Comparison of ENCODE assay signal across 1 cellular context in the genomic region with DNA sequence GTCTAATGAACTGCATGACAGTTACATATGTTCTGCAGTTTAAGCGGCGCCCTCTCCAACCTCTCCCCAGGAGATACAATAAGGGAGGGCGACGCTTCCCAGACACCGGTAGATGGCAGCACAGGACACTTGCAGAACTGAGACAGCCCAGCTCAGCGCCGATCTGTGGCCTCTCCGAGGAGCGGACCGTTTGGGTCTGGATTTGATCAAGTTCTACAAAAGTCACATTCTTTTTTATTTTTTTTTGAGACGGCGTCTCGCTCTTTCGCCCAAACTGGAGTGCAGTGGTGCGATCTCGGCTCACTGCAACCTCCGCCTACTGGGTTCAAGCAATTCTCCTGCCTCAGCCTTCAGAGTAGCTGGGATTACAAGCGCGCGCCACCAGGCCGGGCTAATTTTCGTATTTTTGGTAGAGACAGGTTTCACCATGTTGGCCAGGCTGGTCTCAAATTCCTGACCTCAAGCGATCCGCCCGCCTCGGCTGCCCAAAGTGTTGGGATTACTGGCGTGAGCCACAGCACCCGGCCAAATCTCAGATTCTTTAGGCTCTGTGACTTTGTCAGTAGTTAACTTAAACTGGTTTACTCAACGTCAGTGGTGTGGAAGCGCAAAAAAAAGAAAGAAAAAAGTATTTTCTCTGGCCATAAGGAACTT.
TF ChIP-seq lines count a peak whose summit lies in the region.

No MANE protein-coding gene starts in this region.

TF ChIP-seq in Ishikawa, 13 proteins besides CTCF, POLR2A, EP300 and RAD21 (continued from another document):
- TF ChIP-seq, protein P1, sequence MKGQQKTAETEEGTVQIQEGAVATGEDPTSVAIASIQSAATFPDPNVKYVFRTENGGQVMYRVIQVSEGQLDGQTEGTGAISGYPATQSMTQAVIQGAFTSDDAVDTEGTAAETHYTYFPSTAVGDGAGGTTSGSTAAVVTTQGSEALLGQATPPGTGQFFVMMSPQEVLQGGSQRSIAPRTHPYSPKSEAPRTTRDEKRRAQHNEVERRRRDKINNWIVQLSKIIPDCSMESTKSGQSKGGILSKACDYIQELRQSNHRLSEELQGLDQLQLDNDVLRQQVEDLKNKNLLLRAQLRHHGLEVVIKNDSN (IDR thresholded peaks at IDR 0.05): no peak
- no peak for TF ChIP-seq TCF12 (IDR thresholded peaks at IDR 0.05; ENCODE audit: low read depth)
- no peak for TF ChIP-seq TEAD4 (IDR thresholded peaks at IDR 0.05)
- TF ChIP-seq CREB1 (IDR thresholded peaks at IDR 0.05; ENCODE audit: low read depth): no peak
- no peak for TF ChIP-seq FOXM1 (IDR thresholded peaks at IDR 0.05; ENCODE audit: borderline replicate concordance, low read depth)
- no peak for TF ChIP-seq ZBTB7A (IDR thresholded peaks at IDR 0.05; ENCODE audit: low read depth)
- no peak for TF ChIP-seq YY1 (IDR thresholded peaks at IDR 0.05; ENCODE audit: low read depth)
- TF ChIP-seq EGR1 (IDR thresholded peaks at IDR 0.05): no peak
- TF ChIP-seq CEBPB (IDR thresholded peaks at IDR 0.05): no peak
